In genomic region chr16:87288753-87289362, GRCh38 we compare ENCODE assay signal across 26 cellular contexts. TPM values are rescaled to one million over a fixed set of nuclear protein-coding genes. Genes with fewer than 3 reads are reported as not detected.
DNase-seq lines count a peak whose midpoint lies in the region; ATAC-seq, FAIRE-seq and TF ChIP-seq lines count a peak whose summit lies in the region.
"Had no signal": no experiment of that assay in that cellular context is flagged by ENCODE, and none has a peak within 500 bp of the region (broad histone marks: within the 10 kb centered on the region; RNA-seq: fewer than 3 reads in every experiment).

No MANE protein-coding gene starts in this region.

- no peak for FAIRE-seq in HTR-8/SVneo (lab: Jason Lieb, UNC)
- FAIRE-seq: A204.1, RCC 7860, small intestine had no signal

- TF ChIP-seq CTCF in fibroblast of mammary gland (conservative IDR thresholded peaks at IDR 0.05; ENCODE audit: control insufficient read depth, insufficient read depth, low read depth, low read length): no peak

- no peak overlapping the region for H3K4me3 ChIP-seq in fibroblast of mammary gland (ENCODE audit: control insufficient read depth, low read depth, low read length)
- H3K4me3 ChIP-seq: body of pancreas, gastroesophageal sphincter, left ventricle myocardium inferior, SJCRH30 had no signal

- ATAC-seq in GM21737 (IDR thresholded peaks at IDR 0.05; ENCODE audit: unreplicated experiment): no peak
- no peak for ATAC-seq in HG03159 (IDR thresholded peaks at IDR 0.05; ENCODE audit: unreplicated experiment)
- ATAC-seq: activated CD4-positive, CD25-positive, alpha-beta regulatory T cell treated with anti-CD3 and anti-CD28 coated beads, Interleukin-2, amount 50 U/mL, for 24 hours; body of pancreas; gastroesophageal sphincter; naive thymus-derived CD8-positive, alpha-beta T cell had no signal

- DNase-seq in NCI-H510A treated with DMSO at 0.1 percent for 48 hours (lab: John Stamatoyannopoulos, UW) (peak; percentile 2), NCI-H510A (lab: John Stamatoyannopoulos, UW) (no peak), RPMI7951 (ENCODE audit: low read depth) (peak; percentile 95), fibroblast of mammary gland (ENCODE audit: low read depth) (peak; percentile 78), cerebellar nuclear complex (lab: John Stamatoyannopoulos, UW) (no peak), HTR-8/SVneo (ENCODE audit: insufficient read length, low spot score) (no peak)
- DNase-seq: activated CD4-positive, alpha-beta memory T cell treated with anti-CD3 and anti-CD28 coated beads, Interleukin-2, amount 10 ng/mL, durations not matched to agents 7 days and 5 days; activated naive CD8-positive, alpha-beta T cell treated with anti-CD3 and anti-CD28 coated beads, Interleukin-2, amount 10 ng/mL, durations not matched to agents 7 days and 5 days; body of pancreas; H7; hippocampal formation; immature natural killer cell; left ventricle myocardium inferior; midbrain; naive thymus-derived CD8-positive, alpha-beta T cell; NCI-H1417; SJCRH30; small intestine; stimulated activated CD4-positive, alpha-beta T cell treated with anti-CD3 and anti-CD28 coated beads, Interleukin-2, amount 100 ng/mL, for 24 hours; T-helper 1 cell had no signal

RNA-seq across cellular contexts. Expression of gene C16orf95, which starts 28.3 kb away (rescaled TPM):
- 23.2 and 37.1 TPM in 2 replicates for total RNA-seq in RPMI7951 (2014; rRNA removed; shearing (Covaris generic))

Comparison
In these comparisons a context has a peak if more than half of its experiments do, and no peak if none do; other contexts are left out.
1. DNase-seq: peak in NCI-H510A treated with DMSO at 0.1 percent for 48 hours (single experiment), RPMI7951 (single experiment) and fibroblast of mammary gland (single experiment); none in NCI-H510A (single experiment), cerebellar nuclear complex (0 of 2) and HTR-8/SVneo (single experiment).